17 cellular contexts compared by ENCODE assay signal in the genomic region with DNA sequence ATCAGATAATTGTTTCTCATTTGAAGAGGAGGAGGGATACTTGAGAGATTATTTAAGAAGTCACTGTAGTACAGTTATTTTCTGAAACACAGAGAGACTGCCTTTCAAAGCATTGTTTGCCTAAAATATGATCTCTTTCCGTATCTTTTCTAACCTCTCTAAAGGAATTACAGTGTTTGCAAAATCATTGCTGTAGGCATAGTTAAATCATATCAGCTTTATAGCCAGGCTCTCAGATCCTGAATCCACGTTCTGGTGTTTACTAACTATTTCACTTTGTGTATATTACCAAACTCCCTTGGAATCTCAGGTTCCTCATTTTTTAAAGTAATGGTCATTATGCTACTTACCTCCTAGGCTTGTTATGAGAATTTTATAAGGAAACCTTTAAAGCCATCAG.
"Had no signal": no experiment of that assay in that cellular context is flagged by ENCODE, and none has a peak within 500 bp of the region (broad histone marks: within the 10 kb centered on the region; RNA-seq: fewer than 3 reads in every experiment).

No MANE protein-coding gene starts in this region.

- H3K4me1 ChIP-seq: body of pancreas, sigmoid colon, stomach had no signal

- DNase-seq: activated B cell treated with CpG ODN at 0.5 μM for 24 hours; activated CD4-positive, alpha-beta T cell treated with anti-CD3 and anti-CD28 coated beads for 4 hours; activated CD8-positive, alpha-beta T cell treated with anti-CD3 and anti-CD28 coated beads for 36 hours; activated naive CD4-positive, alpha-beta T cell treated with Interleukin-2 at 50 U/mL for 16 hours; activated T-cell treated with anti-CD3 and anti-CD28 coated beads, Interleukin-2, amount 50 U/mL, for 24 hours; body of pancreas; caudate nucleus; mesenchymal stem cell; naive thymus-derived CD8-positive, alpha-beta T cell; posterior cingulate gyrus; sigmoid colon; stimulated activated CD4-positive, alpha-beta T cell treated with anti-CD3 and anti-CD28 coated beads, Interleukin-4, amount 100 ng/mL, for 24 hours; stomach had no signal

- H3K4me3 ChIP-seq: body of pancreas, sigmoid colon, stomach had no signal

- H3K9me3 Mint-ChIP-seq: type B pancreatic cell had no signal

- H3K27me3 Mint-ChIP-seq: activated B cell treated with CpG ODN at 0.5 μM for 24 hours; activated CD8-positive, alpha-beta T cell treated with anti-CD3 and anti-CD28 coated beads for 36 hours; activated T-cell treated with anti-CD3 and anti-CD28 coated beads, Interleukin-2, amount 50 U/mL, for 24 hours; naive thymus-derived CD8-positive, alpha-beta T cell; type B pancreatic cell had no signal

- H3K27me3 ChIP-seq: body of pancreas, sigmoid colon, stomach had no signal

- H3K36me3 ChIP-seq: sigmoid colon, stomach had no signal

- H3K27ac ChIP-seq: body of pancreas, sigmoid colon, stomach had no signal

- H3K36me3 Mint-ChIP-seq: naive thymus-derived CD8-positive, alpha-beta T cell; stimulated activated effector memory CD8-positive, alpha-beta T cell treated with anti-CD3 and anti-CD28 coated beads, Interleukin-12 subunit alpha, Interleukin-12 subunit beta, amount 100 ng/mL, for 72 hours; type B pancreatic cell had no signal

- ATAC-seq: activated CD8-positive, alpha-beta T cell treated with anti-CD3 and anti-CD28 coated beads for 36 hours; body of pancreas; esophagus mucosa; naive thymus-derived CD8-positive, alpha-beta T cell; stimulated activated effector memory CD8-positive, alpha-beta T cell treated with anti-CD3 and anti-CD28 coated beads, Interleukin-12 subunit alpha, Interleukin-12 subunit beta, amount 100 ng/mL, for 72 hours had no signal

- H3K27ac Mint-ChIP-seq: activated B cell treated with CpG ODN at 0.5 μM for 24 hours; activated CD8-positive, alpha-beta T cell treated with anti-CD3 and anti-CD28 coated beads for 36 hours; activated T-cell treated with anti-CD3 and anti-CD28 coated beads, Interleukin-2, amount 50 U/mL, for 24 hours; activated T-helper 2 cell treated with anti-CD3 and anti-CD28 coated beads, Interferon-gamma antibody, Interleukin-2, Interleukin-4, amounts not matched to agents 10 μg/mL and 5 μg/mL and 100 μg/mL, durations not matched to agents 14 hours and 24 hours and 36 hours; naive thymus-derived CD8-positive, alpha-beta T cell; stimulated activated effector memory CD8-positive, alpha-beta T cell treated with anti-CD3 and anti-CD28 coated beads, Interleukin-12 subunit alpha, Interleukin-12 subunit beta, amount 100 ng/mL, for 72 hours; type B pancreatic cell had no signal

- H3K9me3 ChIP-seq: body of pancreas, sigmoid colon had no signal

- H3K4me1 Mint-ChIP-seq: activated B cell treated with CpG ODN at 0.5 μM for 24 hours; naive thymus-derived CD8-positive, alpha-beta T cell; stimulated activated effector memory CD8-positive, alpha-beta T cell treated with anti-CD3 and anti-CD28 coated beads, Interleukin-12 subunit alpha, Interleukin-12 subunit beta, amount 100 ng/mL, for 72 hours had no signal

- H3K4me3 Mint-ChIP-seq: activated B cell treated with CpG ODN at 0.5 μM for 24 hours; activated CD8-positive, alpha-beta T cell treated with anti-CD3 and anti-CD28 coated beads for 36 hours; activated T-cell treated with anti-CD3 and anti-CD28 coated beads, Interleukin-2, amount 50 U/mL, for 24 hours; naive thymus-derived CD8-positive, alpha-beta T cell; stimulated activated effector memory CD8-positive, alpha-beta T cell treated with anti-CD3 and anti-CD28 coated beads, Interleukin-12 subunit alpha, Interleukin-12 subunit beta, amount 100 ng/mL, for 72 hours; type B pancreatic cell had no signal
